ENCODE assay signal across 1 cellular context in genomic region chr9:90842984-90843383, GRCh38.
A peak's percentile ranks its signal among the peaks of the same experiment; 100 is the strongest.
TF ChIP-seq lines count a peak whose summit lies in the region.

No MANE protein-coding gene starts in this region.

TF ChIP-seq in GM12878, 131 proteins besides CTCF, POLR2A, EP300 and RAD21:
- TF ChIP-seq FOXM1 (IDR thresholded peaks at IDR 0.05; ENCODE audit: low read depth, low read length) (no peak), TBL1XR1 (IDR thresholded peaks at IDR 0.05; ENCODE audit: low read depth, low read length) (no peak), NFYA (IDR thresholded peaks at IDR 0.05; ENCODE audit: borderline replicate concordance, low read depth, low read length) (no peak), EED (IDR thresholded peaks at IDR 0.05; ENCODE audit: low read depth) (peak; percentile 21; the same call in 1 of the 2 replicates)
- TF ChIP-seq, protein P1, sequence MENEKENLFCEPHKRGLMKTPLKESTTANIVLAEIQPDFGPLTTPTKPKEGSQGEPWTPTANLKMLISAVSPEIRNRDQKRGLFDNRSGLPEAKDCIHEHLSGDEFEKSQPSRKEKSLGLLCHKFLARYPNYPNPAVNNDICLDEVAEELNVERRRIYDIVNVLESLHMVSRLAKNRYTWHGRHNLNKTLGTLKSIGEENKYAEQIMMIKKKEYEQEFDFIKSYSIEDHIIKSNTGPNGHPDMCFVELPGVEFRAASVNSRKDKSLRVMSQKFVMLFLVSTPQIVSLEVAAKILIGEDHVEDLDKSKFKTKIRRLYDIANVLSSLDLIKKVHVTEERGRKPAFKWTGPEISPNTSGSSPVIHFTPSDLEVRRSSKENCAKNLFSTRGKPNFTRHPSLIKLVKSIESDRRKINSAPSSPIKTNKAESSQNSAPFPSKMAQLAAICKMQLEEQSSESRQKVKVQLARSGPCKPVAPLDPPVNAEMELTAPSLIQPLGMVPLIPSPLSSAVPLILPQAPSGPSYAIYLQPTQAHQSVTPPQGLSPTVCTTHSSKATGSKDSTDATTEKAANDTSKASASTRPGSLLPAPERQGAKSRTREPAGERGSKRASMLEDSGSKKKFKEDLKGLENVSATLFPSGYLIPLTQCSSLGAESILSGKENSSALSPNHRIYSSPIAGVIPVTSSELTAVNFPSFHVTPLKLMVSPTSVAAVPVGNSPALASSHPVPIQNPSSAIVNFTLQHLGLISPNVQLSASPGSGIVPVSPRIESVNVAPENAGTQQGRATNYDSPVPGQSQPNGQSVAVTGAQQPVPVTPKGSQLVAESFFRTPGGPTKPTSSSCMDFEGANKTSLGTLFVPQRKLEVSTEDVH (IDR thresholded peaks at IDR 0.05; ENCODE audit: low read depth, partially characterized antibody): no peak
